ENCODE assay signal across 28 cellular contexts in genomic region chr22:36104988-36105387, GRCh38. TPM values are rescaled to one million over a fixed set of nuclear protein-coding genes. Genes with fewer than 3 reads are reported as not detected.
DNase-seq lines count a peak whose midpoint lies in the region; TF ChIP-seq lines count a peak whose summit lies in the region.
"Had no signal": no experiment of that assay in that cellular context is flagged by ENCODE, and none has a peak within 500 bp of the region (broad histone marks: within the 10 kb centered on the region; RNA-seq: fewer than 3 reads in every experiment).

No MANE protein-coding gene starts in this region.

- TF ChIP-seq CTCF in coronary artery (IDR thresholded peaks at IDR 0.05), result no peak

- DNase-seq in EL, result peak; percentile 43
- peak; percentile 46 for DNase-seq in HT1080 (ENCODE audit: low read depth)
- DNase-seq in amniotic epithelial cell (ENCODE audit: low read depth), result peak; percentile 41
- peak; percentile 26 for DNase-seq in kidney tubule cell (ENCODE audit: low spot score)
- no peak for DNase-seq in activated naive CD4-positive, alpha-beta T cell (lab: John Stamatoyannopoulos, UW)
- no peak for DNase-seq in coronary artery (ENCODE audit: low spot score)
- DNase-seq in NCI-H2171 treated with DMSO at 0.1 percent for 48 hours (lab: John Stamatoyannopoulos, UW), result no peak
- DNase-seq in NCI-H2227 (lab: John Stamatoyannopoulos, UW; ENCODE audit: unreplicated experiment), result no peak
- DNase-seq: activated CD4-positive, alpha-beta memory T cell treated with anti-CD3 and anti-CD28 coated beads, Interleukin-2, amount 10 ng/mL, durations not matched to agents 7 days and 5 days; activated CD8-positive, alpha-beta memory T cell treated with anti-CD3 and anti-CD28 coated beads, Interleukin-2, amount 50 U/mL, for 4 hours; CD8-positive, alpha-beta T cell; cortex of kidney; foreskin melanocyte; heart left ventricle; kidney glomerular epithelial cell; mucosa of descending colon; NCI-H1105; NCI-H187 treated with DMSO at 0.1 percent for 48 hours; NCI-H526 treated with DMSO at 0.1 percent for 48 hours; NK-92 treated with Interleukin-12 subunit alpha and Interleukin-12 subunit beta, amount 100 ng/mL, for 24 hours; occipital lobe; SHP77; stimulated activated CD4-positive, alpha-beta T cell treated with anti-CD3 and anti-CD28 coated beads, Interleukin-15, amount 100 ng/mL, for 24 hours; stimulated activated CD4-positive, alpha-beta T cell treated with anti-CD3 and anti-CD28 coated beads, Interleukin-4, amount 100 ng/mL, for 4 hours; transverse colon had no signal

- H3K4me3 ChIP-seq in coronary artery, result no peak overlapping the region
- H3K4me3 ChIP-seq: cardiac muscle cell, GM12878, heart left ventricle, lung, mucosa of descending colon, transverse colon had no signal

- H3K27ac ChIP-seq in coronary artery, result no peak overlapping the region
- H3K27ac ChIP-seq: heart left ventricle, transverse colon had no signal

RNA-seq across cellular contexts. Expression of gene APOL3, which starts 55.6 kb away (rescaled TPM):
- 2.0 and 3.0 TPM in 2 replicates for total RNA-seq in HT1080 (2014; rRNA removed; shearing (Covaris generic))
- polyA plus RNA-seq in HT1080 (2015; cell fraction: cytosol; rRNA removed), result 1.7 and 1.9 TPM in 2 replicates
- polyA plus RNA-seq in HT1080 (2015; cell fraction: nucleus; rRNA removed), result 2.4 and 3.4 TPM in 2 replicates
- total RNA-seq: cardiac muscle cell had no signal
- polyA plus RNA-seq: cardiac muscle cell had no signal

Comparison
In these comparisons a context has a peak if more than half of its experiments do, and no peak if none do; other contexts are left out.
1. DNase-seq: peak in EL (single experiment), HT1080 (single experiment), amniotic epithelial cell (single experiment) and kidney tubule cell (single experiment); none in activated naive CD4-positive, alpha-beta T cell (0 of 4), coronary artery (single experiment), NCI-H2171 treated with DMSO at 0.1 percent for 48 hours (single experiment) and NCI-H2227 (single experiment).